In genomic region chr20:32678948-32679347, GRCh38 we compare ENCODE assay signal across 16 cellular contexts. TPM values are rescaled to one million over a fixed set of nuclear protein-coding genes. Genes with fewer than 3 reads are reported as not detected.
DNase-seq lines count a peak whose midpoint lies in the region; ATAC-seq lines count a peak whose summit lies in the region.
"Had no signal": no experiment of that assay in that cellular context is flagged by ENCODE, and none has a peak within 500 bp of the region (broad histone marks: within the 10 kb centered on the region; RNA-seq: fewer than 3 reads in every experiment).

No MANE protein-coding gene starts in this region.

- H3K36me3 ChIP-seq in BLaER1 treated with 17β-estradiol and CSF1 and Interleukin-3, amounts not matched to agents 10 nM and 100 nM, result no peaks in the 10 kb centered on the region
- no peaks in the 10 kb centered on the region for H3K36me3 ChIP-seq in MG63
- H3K36me3 ChIP-seq in mesendoderm (ENCODE audit: control insufficient read depth, insufficient read depth, low read length), result no peaks in the 10 kb centered on the region
- H3K36me3 ChIP-seq: Peyer's patch had no signal

- H3K27ac ChIP-seq in BLaER1 treated with 17β-estradiol and CSF1 and Interleukin-3, amounts not matched to agents 10 nM and 100 nM, result peak overlapping the region in 5 of 11 experiments; percentile 27 to 90 (median 88); a peak in 9 of 22 replicates
- H3K27ac ChIP-seq in mesendoderm (ENCODE audit: low read depth, low read length), result no peak overlapping the region
- H3K27ac ChIP-seq: body of pancreas, Peyer's patch had no signal

- H3K23ac ChIP-seq in mesendoderm (ENCODE audit: low read length), result no peak overlapping the region

- peak overlapping the region in 1 of 11 experiments; percentile 11; a peak in 2 of 22 replicates for H3K9ac ChIP-seq in BLaER1 treated with 17β-estradiol and CSF1 and Interleukin-3, amounts not matched to agents 10 nM and 100 nM
- H3K9ac ChIP-seq in mesendoderm (ENCODE audit: low read length), result no peak overlapping the region

- H3K27ac Mint-ChIP-seq in immature natural killer cell (no peak overlapping the region), T-cell (no peak overlapping the region)
- H3K27ac Mint-ChIP-seq: mesothelial cell of epicardium had no signal

- no peaks in the 10 kb centered on the region for H4K20me1 ChIP-seq in BLaER1 treated with 17β-estradiol and CSF1 and Interleukin-3, amounts not matched to agents 10 nM and 100 nM

- peak; percentile 51 for DNase-seq in MG63
- DNase-seq in mesendoderm, result no peak
- DNase-seq in DMS53 (lab: John Stamatoyannopoulos, UW), result no peak
- DNase-seq in immature natural killer cell, result no peak
- DNase-seq in T-cell, result no peak
- DNase-seq in T-helper 2 cell, result no peak
- DNase-seq: activated CD4-positive, alpha-beta T cell treated with anti-CD3 and anti-CD28 coated beads, Interleukin-2, amount 50 U/mL, for 4 hours; activated effector memory CD4-positive, alpha-beta T cell treated with anti-CD3 and anti-CD28 coated beads, Interleukin-2, amount 50 U/mL, for 16 hours; body of pancreas; GF-D8; KBM-7; Peyer's patch; retina had no signal

- H3K56ac ChIP-seq in mesendoderm (ENCODE audit: low read length), result peak overlapping the region; percentile 5

- no peaks in the 10 kb centered on the region for H3K79me1 ChIP-seq in mesendoderm (ENCODE audit: low read length)

- no peak overlapping the region for H3K4ac ChIP-seq in mesendoderm (ENCODE audit: low read depth, low read length)

- ATAC-seq in esophagus mucosa (peak; percentile 49), T-cell (replicated peaks in 1 of 4) (no peak)
- ATAC-seq: body of pancreas had no signal

- H3K36me3 Mint-ChIP-seq in immature natural killer cell (peaks cover 0 to 5% (median 0%) of the 10 kb centered on the region in 3 donors), T-cell (no peaks in the 10 kb centered on the region)
- H3K36me3 Mint-ChIP-seq: mesothelial cell of epicardium had no signal

- H2AK5ac ChIP-seq in mesendoderm (ENCODE audit: low read length), result no peak overlapping the region

- CTCF ChIA-PET in T-cell (lab: Charles Lee), result no interaction called here

- no peaks in the 10 kb centered on the region for H3K79me2 ChIP-seq in mesendoderm (ENCODE audit: control insufficient read depth, insufficient read depth, low read length)

- peaks cover 42 to 100% (median 97%) of the 10 kb centered on the region in 10 experiments for H3K4me1 ChIP-seq in BLaER1 treated with 17β-estradiol and CSF1 and Interleukin-3, amounts not matched to agents 10 nM and 100 nM
- peaks cover 8% of the 10 kb centered on the region for H3K4me1 ChIP-seq in mesendoderm (ENCODE audit: control insufficient read depth, low read depth, low read length)
- H3K4me1 ChIP-seq: body of pancreas, Peyer's patch had no signal

- H2BK15ac ChIP-seq in mesendoderm (replicated peaks; ENCODE audit: low read depth), result no peak overlapping the region

- H3K4me3 Mint-ChIP-seq in immature natural killer cell, result no peak overlapping the region
- no peak overlapping the region for H3K4me3 Mint-ChIP-seq in T-cell
- H3K4me3 Mint-ChIP-seq: mesothelial cell of epicardium had no signal

- H4K8ac ChIP-seq in mesendoderm (ENCODE audit: low read depth, low read length), result no peak overlapping the region

- no peak overlapping the region for H2BK120ac ChIP-seq in mesendoderm (ENCODE audit: low read depth, low read length)

- H3K4me3 ChIP-seq in BLaER1 treated with 17β-estradiol and CSF1 and Interleukin-3, amounts not matched to agents 10 nM and 100 nM, result no peak overlapping the region
- H3K4me3 ChIP-seq in MG63, result no peak overlapping the region
- no peak overlapping the region for H3K4me3 ChIP-seq in mesendoderm (ENCODE audit: low read length)
- H3K4me3 ChIP-seq: body of pancreas, Peyer's patch had no signal

- H3K27me3 ChIP-seq in BLaER1 treated with 17β-estradiol and CSF1 and Interleukin-3, amounts not matched to agents 10 nM and 100 nM, result no peaks in the 10 kb centered on the region
- H3K27me3 ChIP-seq in MG63, result no peaks in the 10 kb centered on the region
- no peaks in the 10 kb centered on the region for H3K27me3 ChIP-seq in mesendoderm (ENCODE audit: insufficient read depth, low read length, poor library complexity)
- H3K27me3 ChIP-seq: body of pancreas, Peyer's patch had no signal

- H3K27me3 Mint-ChIP-seq in immature natural killer cell (ENCODE audit: low read depth in 3 of 3) (peaks cover 0 to 4% (median 0%) of the 10 kb centered on the region in 3 donors), T-cell (no peaks in the 10 kb centered on the region)

- WGBS in mesendoderm (ENCODE audit: extremely low coverage, insufficient coverage, low lambda C conversion rate), result no CpG with 5 or more reads among the region's 6 CpGs

- no peak overlapping the region for H4K5ac ChIP-seq in mesendoderm (ENCODE audit: low read length)

- no peaks in the 10 kb centered on the region for H3K9me3 ChIP-seq in BLaER1 treated with 17β-estradiol and CSF1 and Interleukin-3, amounts not matched to agents 10 nM and 100 nM (replicated peaks in 1 of 11)
- no peaks in the 10 kb centered on the region for H3K9me3 ChIP-seq in MG63
- H3K9me3 ChIP-seq: body of pancreas, Peyer's patch had no signal

- peak overlapping the region in 8 of 11 experiments; percentile 23 to 97 (median 92); a peak in 9 of 22 replicates for H3K4me2 ChIP-seq in BLaER1 treated with 17β-estradiol and CSF1 and Interleukin-3, amounts not matched to agents 10 nM and 100 nM
- H3K4me2 ChIP-seq in mesendoderm (ENCODE audit: low read length), result no peak overlapping the region

- peaks cover 37 to 53% of the 10 kb centered on the region in 2 donors for H3K4me1 Mint-ChIP-seq in immature natural killer cell
- peaks cover 15 to 27% (median 21%) of the 10 kb centered on the region in 3 donors for H3K4me1 Mint-ChIP-seq in T-cell

- no peak overlapping the region for H3K18ac ChIP-seq in mesendoderm (ENCODE audit: low read length)

- H2BK5ac ChIP-seq in mesendoderm (ENCODE audit: low read length), result no peak overlapping the region

- POLR2A ChIA-PET in T-cell (lab: Charles Lee), result no interaction called here

- H3K9me3 Mint-ChIP-seq in immature natural killer cell, result no peaks in the 10 kb centered on the region
- H3K9me3 Mint-ChIP-seq in T-cell, result no peaks in the 10 kb centered on the region
- H3K9me3 Mint-ChIP-seq: mesothelial cell of epicardium had no signal

RNA-seq across cellular contexts. Expression of gene C20orf203, which starts 5.2 kb away (rescaled TPM):
- not detected in 2 replicates for total RNA-seq in MG63 (2014; rRNA removed; shearing (Covaris generic); ENCODE audit: low replicate concordance)
- total RNA-seq in esophagus mucosa (not detected), T-cell (under 1 TPM; 0.13 to 0.96 (median 0.23) TPM)
- not detected for polyA plus RNA-seq in mesendoderm (2013, experiment 1 of 2)
- not detected for polyA plus RNA-seq in mesendoderm (2013, experiment 2 of 2)
- under 1 TPM in 2 of 3 donors, not detected in 1; 0.11 to 0.29 TPM for polyA plus RNA-seq in immature natural killer cell
- total RNA-seq: Peyer's patch had no signal
